ENCODE assay signal across 24 cellular contexts in the genomic region with DNA sequence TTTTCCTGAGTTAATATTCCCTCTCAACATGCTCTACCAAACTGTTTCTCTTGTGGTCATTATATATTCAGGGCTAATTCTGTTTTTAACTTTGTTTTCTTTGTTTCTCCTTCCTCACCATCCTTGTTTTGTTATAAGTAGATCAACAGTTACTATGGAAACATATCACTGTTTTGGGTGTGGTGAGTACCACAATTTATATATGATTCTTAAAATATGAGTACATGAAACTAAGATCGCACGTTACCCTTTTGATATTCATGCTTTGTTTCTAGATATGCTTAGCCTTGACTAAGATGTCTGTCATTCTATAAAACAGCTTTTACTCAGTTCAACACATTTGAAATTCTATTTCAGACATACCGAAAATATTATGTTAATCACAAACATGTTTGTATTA.
DNase-seq lines count a peak whose midpoint lies in the region; ATAC-seq lines count a peak whose summit lies in the region.
"Had no signal": no experiment of that assay in that cellular context is flagged by ENCODE, and none has a peak within 500 bp of the region (broad histone marks: within the 10 kb centered on the region; RNA-seq: fewer than 3 reads in every experiment).

No MANE protein-coding gene starts in this region.

- peak overlapping the region; percentile 43 for H3K4me3 Mint-ChIP-seq in activated CD4-positive, alpha-beta T cell treated with anti-CD3 and anti-CD28 coated beads, Interleukin-2, amount 10 ng/mL, durations not matched to agents 7 days and 5 days
- H3K4me3 Mint-ChIP-seq in naive thymus-derived CD8-positive, alpha-beta T cell: peak overlapping the region in 9 of 10 donors; percentile 10 to 69 (median 62)
- H3K4me3 Mint-ChIP-seq in stimulated activated naive B cell treated with anti-CD40 and anti-IgM and Interleukin-4, amounts not matched to agents 10 μg/mL and 1 μg/mL and 100 μg/mL, for 72 hours: no peak overlapping the region
- H3K4me3 Mint-ChIP-seq: endodermal cell; stimulated activated memory B cell treated with anti-CD40 and anti-IgM and Interleukin-4, amounts not matched to agents 10 μg/mL and 1 μg/mL and 100 μg/mL, for 72 hours had no signal

- H3K27ac Mint-ChIP-seq in activated CD4-positive, alpha-beta T cell treated with anti-CD3 and anti-CD28 coated beads, Interleukin-2, amount 10 ng/mL, durations not matched to agents 7 days and 5 days: peak overlapping the region; percentile 89
- peak overlapping the region; percentile 95 for H3K27ac Mint-ChIP-seq in activated naive CD4-positive, alpha-beta T cell treated with anti-CD3 and anti-CD28 coated beads, Interleukin-2, amount 50 U/mL, for 72 hours
- peak overlapping the region; percentile 37 to 94 (median 91) for H3K27ac Mint-ChIP-seq in naive thymus-derived CD8-positive, alpha-beta T cell
- no peak overlapping the region for H3K27ac Mint-ChIP-seq in stimulated activated naive B cell treated with anti-CD40 and anti-IgM and Interleukin-4, amounts not matched to agents 10 μg/mL and 1 μg/mL and 100 μg/mL, for 72 hours
- H3K27ac Mint-ChIP-seq: endodermal cell; stimulated activated memory B cell treated with anti-CD40 and anti-IgM and Interleukin-4, amounts not matched to agents 10 μg/mL and 1 μg/mL and 100 μg/mL, for 72 hours had no signal

- POLR2A ChIA-PET in activated CD4-positive, alpha-beta T cell treated with anti-CD3 and anti-CD28 coated beads, Interleukin-2, amount 10 ng/mL, durations not matched to agents 7 days and 5 days (lab: Charles Lee): no interaction called here
- POLR2A ChIA-PET in naive thymus-derived CD8-positive, alpha-beta T cell (lab: Charles Lee): interaction anchor here (0.8 to 2.5 kb wide), 2 partner anchors 232 to 233 kb away, joined by 3 to 8 read pairs; a partner anchor contains a TSS

- CTCF ChIA-PET in activated CD4-positive, alpha-beta T cell treated with anti-CD3 and anti-CD28 coated beads, Interleukin-2, amount 10 ng/mL, durations not matched to agents 7 days and 5 days (lab: Charles Lee): interaction anchor here (0.9 to 1.8 kb wide), 2 partner anchors 9 to 11 kb away, joined by 3 to 4 read pairs; no protein-coding TSS in a partner anchor

- ATAC-seq in HG03280 (IDR thresholded peaks at IDR 0.05; ENCODE audit: unreplicated experiment): peak; percentile 59
- peak; percentile 69 to 97 for ATAC-seq in activated naive CD4-positive, alpha-beta T cell treated with anti-CD3 and anti-CD28 coated beads, Interleukin-2, amount 50 U/mL, for 72 hours
- ATAC-seq in naive thymus-derived CD8-positive, alpha-beta T cell: peak; percentile 48 to 49
- ATAC-seq in stimulated activated naive B cell treated with anti-CD40 and anti-IgM and Interleukin-4, amounts not matched to agents 10 μg/mL and 1 μg/mL and 100 μg/mL, for 72 hours (replicated peaks): no peak
- ATAC-seq in HG02610 (IDR thresholded peaks at IDR 0.05; ENCODE audit: unreplicated experiment): no peak
- ATAC-seq: A549; Panc1; stimulated activated memory B cell treated with anti-CD40 and anti-IgM and Interleukin-4, amounts not matched to agents 10 μg/mL and 1 μg/mL and 100 μg/mL, for 72 hours had no signal

- H3K36me3 Mint-ChIP-seq in activated CD4-positive, alpha-beta T cell treated with anti-CD3 and anti-CD28 coated beads, Interleukin-2, amount 10 ng/mL, durations not matched to agents 7 days and 5 days (ENCODE audit: low read depth): peaks cover 39% of the 10 kb centered on the region
- H3K36me3 Mint-ChIP-seq in activated naive CD4-positive, alpha-beta T cell treated with anti-CD3 and anti-CD28 coated beads, Interleukin-2, amount 50 U/mL, for 72 hours: peaks cover 21 to 55% of the 10 kb centered on the region in 2 donors
- peaks cover 25 to 48% (median 37%) of the 10 kb centered on the region in 3 donors for H3K36me3 Mint-ChIP-seq in naive thymus-derived CD8-positive, alpha-beta T cell
- no peaks in the 10 kb centered on the region for H3K36me3 Mint-ChIP-seq in stimulated activated naive B cell treated with anti-CD40 and anti-IgM and Interleukin-4, amounts not matched to agents 10 μg/mL and 1 μg/mL and 100 μg/mL, for 72 hours

- DNase-seq in activated CD4-positive, alpha-beta T cell treated with anti-CD3 and anti-CD28 coated beads, Interleukin-2, amount 10 ng/mL, durations not matched to agents 7 days and 5 days: no peak
- DNase-seq in activated CD4-positive, alpha-beta T cell treated with anti-CD3 and anti-CD28 coated beads, Interleukin-2, amount 50 U/mL, for 4 hours: no peak
- no peak for DNase-seq in activated naive CD4-positive, alpha-beta T cell treated with anti-CD3 and anti-CD28 coated beads, Interleukin-2, amount 50 U/mL, for 72 hours (ENCODE audit: low spot score in 2 of 2)
- peak in 1 of 10 donors; percentile 31 for DNase-seq in naive thymus-derived CD8-positive, alpha-beta T cell
- DNase-seq in stimulated activated naive B cell treated with anti-CD40 and anti-IgM and Interleukin-4, amounts not matched to agents 10 μg/mL and 1 μg/mL and 100 μg/mL, for 72 hours: no peak
- DNase-seq in NCI-H2107 (lab: John Stamatoyannopoulos, UW): no peak
- DNase-seq: activated CD4-positive, alpha-beta T cell treated with anti-CD3 and anti-CD28 coated beads for 4 hours; BE2C; colonic mucosa; DND-41; endodermal cell; esophagus squamous epithelium; hippocampal formation; Karpas-422; left ventricle myocardium inferior; midbrain; NCI-H2171 treated with DMSO at 0.1 percent for 48 hours; NCI-H526; SIG-M5 had no signal

- no peaks in the 10 kb centered on the region for H3K27me3 Mint-ChIP-seq in activated CD4-positive, alpha-beta T cell treated with anti-CD3 and anti-CD28 coated beads, Interleukin-2, amount 10 ng/mL, durations not matched to agents 7 days and 5 days
- no peaks in the 10 kb centered on the region for H3K27me3 Mint-ChIP-seq in naive thymus-derived CD8-positive, alpha-beta T cell
- H3K27me3 Mint-ChIP-seq in stimulated activated naive B cell treated with anti-CD40 and anti-IgM and Interleukin-4, amounts not matched to agents 10 μg/mL and 1 μg/mL and 100 μg/mL, for 72 hours: no peaks in the 10 kb centered on the region

- H3K4me1 Mint-ChIP-seq in activated CD4-positive, alpha-beta T cell treated with anti-CD3 and anti-CD28 coated beads, Interleukin-2, amount 10 ng/mL, durations not matched to agents 7 days and 5 days: peaks cover 27% of the 10 kb centered on the region
- H3K4me1 Mint-ChIP-seq in naive thymus-derived CD8-positive, alpha-beta T cell: peaks cover 19 to 43% (median 31%) of the 10 kb centered on the region in 4 donors
- H3K4me1 Mint-ChIP-seq in stimulated activated naive B cell treated with anti-CD40 and anti-IgM and Interleukin-4, amounts not matched to agents 10 μg/mL and 1 μg/mL and 100 μg/mL, for 72 hours: no peaks in the 10 kb centered on the region
- H3K4me1 Mint-ChIP-seq: endodermal cell; stimulated activated memory B cell treated with anti-CD40 and anti-IgM and Interleukin-4, amounts not matched to agents 10 μg/mL and 1 μg/mL and 100 μg/mL, for 72 hours had no signal

- peaks cover 32% of the 10 kb centered on the region for H3K9me3 Mint-ChIP-seq in activated CD4-positive, alpha-beta T cell treated with anti-CD3 and anti-CD28 coated beads, Interleukin-2, amount 10 ng/mL, durations not matched to agents 7 days and 5 days
- H3K9me3 Mint-ChIP-seq in activated naive CD4-positive, alpha-beta T cell treated with anti-CD3 and anti-CD28 coated beads, Interleukin-2, amount 50 U/mL, for 72 hours: peaks cover 5 to 30% of the 10 kb centered on the region in 2 donors
- peaks cover 5 to 40% (median 16%) of the 10 kb centered on the region in 9 donors for H3K9me3 Mint-ChIP-seq in naive thymus-derived CD8-positive, alpha-beta T cell
- peaks cover 0 to 2% of the 10 kb centered on the region in 2 donors for H3K9me3 Mint-ChIP-seq in stimulated activated naive B cell treated with anti-CD40 and anti-IgM and Interleukin-4, amounts not matched to agents 10 μg/mL and 1 μg/mL and 100 μg/mL, for 72 hours
- H3K9me3 Mint-ChIP-seq: endodermal cell; stimulated activated memory B cell treated with anti-CD40 and anti-IgM and Interleukin-4, amounts not matched to agents 10 μg/mL and 1 μg/mL and 100 μg/mL, for 72 hours had no signal

Comparison
In these comparisons a context has a peak if more than half of its experiments do, and no peak if none do; other contexts are left out.
1. H3K4me3 Mint-ChIP-seq: peak in activated CD4-positive, alpha-beta T cell treated with anti-CD3 and anti-CD28 coated beads, Interleukin-2, amount 10 ng/mL, durations not matched to agents 7 days and 5 days (single experiment) and naive thymus-derived CD8-positive, alpha-beta T cell (9 of 10); none in stimulated activated naive B cell treated with anti-CD40 and anti-IgM and Interleukin-4, amounts not matched to agents 10 μg/mL and 1 μg/mL and 100 μg/mL, for 72 hours (0 of 2).
2. ATAC-seq: peak in HG03280 (single experiment), activated naive CD4-positive, alpha-beta T cell treated with anti-CD3 and anti-CD28 coated beads, Interleukin-2, amount 50 U/mL, for 72 hours (2 of 2) and naive thymus-derived CD8-positive, alpha-beta T cell (2 of 2); none in stimulated activated naive B cell treated with anti-CD40 and anti-IgM and Interleukin-4, amounts not matched to agents 10 μg/mL and 1 μg/mL and 100 μg/mL, for 72 hours (0 of 2) and HG02610 (single experiment).